Comparison of ENCODE assay signal across 9 cellular contexts in the genomic region with DNA sequence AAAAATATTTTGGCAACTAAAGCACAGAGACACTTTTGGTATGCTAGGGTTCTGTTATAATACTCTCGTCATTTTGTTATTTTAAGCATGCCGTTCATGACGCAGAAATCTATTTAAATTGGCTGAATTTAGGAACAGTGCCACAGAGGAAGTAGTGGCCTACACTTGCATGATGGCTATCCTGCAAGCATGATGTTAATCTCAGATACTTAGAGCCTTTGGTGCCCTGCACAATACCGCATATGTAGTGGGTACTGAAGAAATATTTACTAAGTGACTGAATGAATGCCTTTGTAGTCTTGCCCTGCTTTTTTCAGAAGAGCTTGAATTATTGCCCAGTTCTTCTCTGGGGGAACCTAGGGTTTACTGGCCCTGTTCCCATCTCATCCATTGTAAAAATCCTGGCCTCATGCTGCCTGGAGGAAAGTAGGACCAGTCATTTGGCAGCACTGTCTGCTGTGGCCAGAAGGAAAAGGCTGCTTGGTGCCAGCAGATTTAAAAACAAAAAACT.
DNase-seq lines count a peak whose midpoint lies in the region; ATAC-seq and TF ChIP-seq lines count a peak whose summit lies in the region.
"Had no signal": no experiment of that assay in that cellular context is flagged by ENCODE, and none has a peak within 500 bp of the region (broad histone marks: within the 10 kb centered on the region; RNA-seq: fewer than 3 reads in every experiment).

No MANE protein-coding gene starts in this region.

- TF ChIP-seq CTCF in cardiac fibroblast (IDR thresholded peaks at IDR 0.05; ENCODE audit: low read depth, low read length) = no peak
- no peak for TF ChIP-seq CTCF in left lung (IDR thresholded peaks at IDR 0.05)

- DNase-seq in NCI-H345 (lab: John Stamatoyannopoulos, UW) (peak; percentile 42), NCI-H345 treated with DMSO at 0.1 percent for 48 hours (lab: John Stamatoyannopoulos, UW; ENCODE audit: unreplicated experiment) (no peak), cardiac fibroblast (ENCODE audit: low read depth in 2 of 2) (peak; percentile 78), left lung (no peak), ureter (ENCODE audit: low spot score) (peak; percentile 46), left lobe of liver (ENCODE audit: low spot score) (no peak), T-helper 2 cell (no peak)
- DNase-seq: GOT3 had no signal

- no peak overlapping the region for H3K4me3 ChIP-seq in cardiac fibroblast (replicated peaks in 1 of 2; ENCODE audit: low read depth in 2 of 2, low read length in 2 of 2)
- no peak overlapping the region for H3K4me3 ChIP-seq in left lung

- peak; percentile 84 for ATAC-seq in left lung
- ATAC-seq in left lobe of liver = no peak
- ATAC-seq in HG03139 (IDR thresholded peaks at IDR 0.05; ENCODE audit: unreplicated experiment) = no peak

- H3K27ac ChIP-seq in left lung = no peak overlapping the region

- H3K27me3 ChIP-seq in left lung = no peaks in the 10 kb centered on the region

- H3K4me1 ChIP-seq in left lung = peaks cover 7 to 10% of the 10 kb centered on the region in 2 donors

- no peaks in the 10 kb centered on the region for H3K9me3 ChIP-seq in left lung

- H3K36me3 ChIP-seq in left lung = no peaks in the 10 kb centered on the region

- intact Hi-C loops in left lung (cut with DNase I) = no loop called here

Comparison
In these comparisons a context has a peak if more than half of its experiments do, and no peak if none do; other contexts are left out.
1. DNase-seq: peak in NCI-H345 (single experiment), cardiac fibroblast (2 of 2) and ureter (single experiment); none in NCI-H345 treated with DMSO at 0.1 percent for 48 hours (single experiment), left lung (0 of 2), left lobe of liver (single experiment) and T-helper 2 cell (0 of 5).